Comparison of ENCODE assay signal across 24 cellular contexts in genomic region chr9:15205632-15206243, GRCh38.
DNase-seq lines count a peak whose midpoint lies in the region; ATAC-seq, FAIRE-seq and TF ChIP-seq lines count a peak whose summit lies in the region.
"Had no signal": no experiment of that assay in that cellular context is flagged by ENCODE, and none has a peak within 500 bp of the region (broad histone marks: within the 10 kb centered on the region; RNA-seq: fewer than 3 reads in every experiment).

No MANE protein-coding gene starts in this region.

- no peaks in the 10 kb centered on the region for H3K27me3 ChIP-seq in CD8-positive, alpha-beta T cell (ENCODE audit: insufficient read depth, low read length)
- H3K27me3 ChIP-seq: body of pancreas, gastroesophageal sphincter, tibial nerve had no signal

- H3K36me3 Mint-ChIP-seq in activated T-helper 2 cell treated with anti-CD3 and anti-CD28 coated beads, Interferon-gamma antibody, Interleukin-2, Interleukin-4, amounts not matched to agents 10 μg/mL and 5 μg/mL and 100 μg/mL, durations not matched to agents 14 hours and 24 hours and 36 hours (ENCODE audit: low read depth): peaks cover 52% of the 10 kb centered on the region
- peaks cover 80% of the 10 kb centered on the region for H3K36me3 Mint-ChIP-seq in CD8-positive, alpha-beta T cell
- H3K36me3 Mint-ChIP-seq: natural killer cell had no signal

- intact Hi-C loops in activated T-helper 2 cell treated with anti-CD3 and anti-CD28 coated beads, Interferon-gamma antibody, Interleukin-2, Interleukin-4, amounts not matched to agents 10 μg/mL and 5 μg/mL and 100 μg/mL, durations not matched to agents 14 hours and 24 hours and 36 hours (cut with micrococcal nuclease): no loop called here
- intact Hi-C loops in CD8-positive, alpha-beta T cell (cut with DNase I, micrococcal nuclease): no loop called here

- no peaks in the 10 kb centered on the region for H3K27me3 Mint-ChIP-seq in activated T-helper 2 cell treated with anti-CD3 and anti-CD28 coated beads, Interferon-gamma antibody, Interleukin-2, Interleukin-4, amounts not matched to agents 10 μg/mL and 5 μg/mL and 100 μg/mL, durations not matched to agents 14 hours and 24 hours and 36 hours (ENCODE audit: low read depth)
- no peaks in the 10 kb centered on the region for H3K27me3 Mint-ChIP-seq in CD8-positive, alpha-beta T cell (ENCODE audit: low read depth)
- H3K27me3 Mint-ChIP-seq: activated CD4-positive, alpha-beta T cell treated with anti-CD3 and anti-CD28 coated beads, Interleukin-2, amount 10 ng/mL, durations not matched to agents 7 days and 5 days; memory B cell; stimulated activated naive CD8-positive, alpha-beta T cell treated with anti-CD3 and anti-CD28 coated beads, Interleukin-15, Interleukin-2, amounts not matched to agents 100 ng/mL and 50 ng/mL, for 24 hours had no signal

- no peak overlapping the region for H3K27ac ChIP-seq in CD8-positive, alpha-beta T cell (ENCODE audit: low read depth, low read length)
- H3K27ac ChIP-seq: body of pancreas, gastroesophageal sphincter, skin epidermis, tibial nerve had no signal

- no peaks in the 10 kb centered on the region for H3K9me3 ChIP-seq in CD8-positive, alpha-beta T cell (ENCODE audit: low read length)
- H3K9me3 ChIP-seq: body of pancreas, gastroesophageal sphincter, tibial nerve had no signal

- H3K4me3 Mint-ChIP-seq in activated T-helper 2 cell treated with anti-CD3 and anti-CD28 coated beads, Interferon-gamma antibody, Interleukin-2, Interleukin-4, amounts not matched to agents 10 μg/mL and 5 μg/mL and 100 μg/mL, durations not matched to agents 14 hours and 24 hours and 36 hours (ENCODE audit: low read depth): no peak overlapping the region
- H3K4me3 Mint-ChIP-seq in CD8-positive, alpha-beta T cell: no peak overlapping the region
- H3K4me3 Mint-ChIP-seq: activated CD4-positive, alpha-beta T cell treated with anti-CD3 and anti-CD28 coated beads, Interleukin-2, amount 10 ng/mL, durations not matched to agents 7 days and 5 days; memory B cell; natural killer cell; stimulated activated naive CD8-positive, alpha-beta T cell treated with anti-CD3 and anti-CD28 coated beads, Interleukin-15, Interleukin-2, amounts not matched to agents 100 ng/mL and 50 ng/mL, for 24 hours had no signal

- DNase-seq in AG20443 (ENCODE audit: low spot score) (peak; percentile 10), HT1080 (ENCODE audit: low read depth) (peak; percentile 8), fibroblast of mammary gland (ENCODE audit: low read depth) (peak; percentile 17), GM12892 (ENCODE audit: insufficient read length) (no peak)
- no peak for DNase-seq in activated T-helper 2 cell treated with anti-CD3 and anti-CD28 coated beads, Interferon-gamma antibody, Interleukin-2, Interleukin-4, amounts not matched to agents 10 μg/mL and 5 μg/mL and 100 μg/mL, durations not matched to agents 14 hours and 24 hours and 36 hours (ENCODE audit: low spot score)
- no peak for DNase-seq in CD8-positive, alpha-beta T cell
- DNase-seq in activated CD4-positive, alpha-beta T cell treated with anti-CD3 and anti-CD28 coated beads for 4 hours: no peak
- DNase-seq: activated CD4-positive, alpha-beta T cell treated with anti-CD3 and anti-CD28 coated beads, Interleukin-2, amount 10 ng/mL, durations not matched to agents 7 days and 5 days; AML-193; body of pancreas; COR-L47; cortex of kidney; EL; GOT3; kidney glomerular epithelial cell; natural killer cell; NCI-H345; RPMI8226 had no signal

- no peak for TF ChIP-seq CTCF in fibroblast of mammary gland (conservative IDR thresholded peaks at IDR 0.05; ENCODE audit: control insufficient read depth, insufficient read depth, low read depth, low read length)
- TF ChIP-seq CTCF in CD8-positive, alpha-beta T cell (IDR thresholded peaks at IDR 0.05): no peak

- H3K36me3 ChIP-seq in CD8-positive, alpha-beta T cell (ENCODE audit: insufficient read depth, low read length): peaks cover 11% of the 10 kb centered on the region

- H3K4me1 Mint-ChIP-seq in activated T-helper 2 cell treated with anti-CD3 and anti-CD28 coated beads, Interferon-gamma antibody, Interleukin-2, Interleukin-4, amounts not matched to agents 10 μg/mL and 5 μg/mL and 100 μg/mL, durations not matched to agents 14 hours and 24 hours and 36 hours (ENCODE audit: low read depth): peaks cover 14% of the 10 kb centered on the region
- H3K4me1 Mint-ChIP-seq in CD8-positive, alpha-beta T cell (ENCODE audit: low read depth): peaks cover 1% of the 10 kb centered on the region
- H3K4me1 Mint-ChIP-seq: memory B cell had no signal

- peak overlapping the region; percentile 29 for H3K27ac Mint-ChIP-seq in activated T-helper 2 cell treated with anti-CD3 and anti-CD28 coated beads, Interferon-gamma antibody, Interleukin-2, Interleukin-4, amounts not matched to agents 10 μg/mL and 5 μg/mL and 100 μg/mL, durations not matched to agents 14 hours and 24 hours and 36 hours
- no peak overlapping the region for H3K27ac Mint-ChIP-seq in CD8-positive, alpha-beta T cell
- H3K27ac Mint-ChIP-seq: activated CD4-positive, alpha-beta T cell treated with anti-CD3 and anti-CD28 coated beads, Interleukin-2, amount 10 ng/mL, durations not matched to agents 7 days and 5 days; memory B cell; natural killer cell; stimulated activated naive CD8-positive, alpha-beta T cell treated with anti-CD3 and anti-CD28 coated beads, Interleukin-15, Interleukin-2, amounts not matched to agents 100 ng/mL and 50 ng/mL, for 24 hours had no signal

- no peak for TF ChIP-seq POLR2A in GM12892 (IDR thresholded peaks at IDR 0.05; ENCODE audit: low read depth, low read length)

- POLR2A ChIA-PET in CD8-positive, alpha-beta T cell (lab: Charles Lee): no interaction called here

- H3K4me1 ChIP-seq in CD8-positive, alpha-beta T cell (ENCODE audit: insufficient read depth, low read length): no peaks in the 10 kb centered on the region
- H3K4me1 ChIP-seq: body of pancreas, gastroesophageal sphincter had no signal

- H3K4me3 ChIP-seq in fibroblast of mammary gland (ENCODE audit: control insufficient read depth, low read depth, low read length): no peak overlapping the region
- H3K4me3 ChIP-seq in CD8-positive, alpha-beta T cell (ENCODE audit: low read depth, low read length): no peak overlapping the region
- H3K4me3 ChIP-seq: body of pancreas, gastroesophageal sphincter, skin epidermis, tibial nerve had no signal

- CTCF ChIA-PET in CD8-positive, alpha-beta T cell (lab: Charles Lee): interaction anchor here (0.8 kb wide), 1 partner anchor 210 kb away, joined by 6 read pairs; no protein-coding TSS in a partner anchor

- no peak for ATAC-seq in CD8-positive, alpha-beta T cell
- no peak for ATAC-seq in GM18498 (IDR thresholded peaks at IDR 0.05; ENCODE audit: unreplicated experiment)
- ATAC-seq: body of pancreas, gastroesophageal sphincter, natural killer cell had no signal

- H3K9me3 Mint-ChIP-seq in activated T-helper 2 cell treated with anti-CD3 and anti-CD28 coated beads, Interferon-gamma antibody, Interleukin-2, Interleukin-4, amounts not matched to agents 10 μg/mL and 5 μg/mL and 100 μg/mL, durations not matched to agents 14 hours and 24 hours and 36 hours: peaks cover 13% of the 10 kb centered on the region
- no peaks in the 10 kb centered on the region for H3K9me3 Mint-ChIP-seq in CD8-positive, alpha-beta T cell
- H3K9me3 Mint-ChIP-seq: natural killer cell had no signal

- no peak for FAIRE-seq in GM12892 (lab: Jason Lieb, UNC)

Comparison
In these comparisons a context has a peak if more than half of its experiments do, and no peak if none do; other contexts are left out.
1. DNase-seq: peak in AG20443 (single experiment), HT1080 (single experiment) and fibroblast of mammary gland (single experiment); none in activated T-helper 2 cell treated with anti-CD3 and anti-CD28 coated beads, Interferon-gamma antibody, Interleukin-2, Interleukin-4, amounts not matched to agents 10 μg/mL and 5 μg/mL and 100 μg/mL, durations not matched to agents 14 hours and 24 hours and 36 hours (single experiment), GM12892 (single experiment), CD8-positive, alpha-beta T cell (0 of 7) and activated CD4-positive, alpha-beta T cell treated with anti-CD3 and anti-CD28 coated beads for 4 hours (0 of 2).